Comparison of ENCODE assay signal across 22 cellular contexts in the genomic region with DNA sequence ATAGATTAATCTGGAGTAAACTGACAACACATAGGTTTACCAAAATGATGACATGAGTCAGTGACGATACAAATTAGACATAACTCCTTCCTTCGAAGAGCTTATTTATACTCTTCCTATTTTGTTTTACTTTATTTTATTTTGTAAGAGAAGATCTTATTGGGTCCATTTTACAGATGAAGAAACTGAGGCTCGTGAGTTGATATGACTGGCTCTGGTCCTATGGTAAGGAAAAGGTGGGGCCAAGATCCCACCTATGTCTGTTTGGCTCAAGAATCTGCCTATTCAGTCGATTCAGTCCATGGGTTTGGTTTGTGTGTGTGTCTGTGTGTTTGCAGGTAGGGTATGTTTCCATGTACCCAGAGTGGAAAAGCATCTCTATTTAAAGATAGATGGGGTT. TPM values are rescaled to one million over a fixed set of nuclear protein-coding genes. Genes with fewer than 3 reads are reported as not detected.
DNase-seq lines count a peak whose midpoint lies in the region; ATAC-seq, FAIRE-seq and TF ChIP-seq lines count a peak whose summit lies in the region.
"Had no signal": no experiment of that assay in that cellular context is flagged by ENCODE, and none has a peak within 500 bp of the region (broad histone marks: within the 10 kb centered on the region; RNA-seq: fewer than 3 reads in every experiment).

No MANE protein-coding gene starts in this region.

- no peak overlapping the region for H3K56ac ChIP-seq in H9 (ENCODE audit: insufficient read length, low read depth, low read length)

- H2BK5ac ChIP-seq in H9 (ENCODE audit: insufficient read length, low read length): no peak overlapping the region

- no peak overlapping the region for H3K27ac ChIP-seq in H9 (ENCODE audit: insufficient read length, low read depth, low read length)
- no peak overlapping the region for H3K27ac ChIP-seq in K562 (ENCODE audit: extremely low read depth, low read depth, low read length)

- H3T11ph ChIP-seq in H9 (ENCODE audit: low read length): no peak overlapping the region

- no peak overlapping the region for H2BK120ac ChIP-seq in H9 (ENCODE audit: low read depth, low read length, poor library complexity, severe bottlenecking)

- no peak for TF ChIP-seq RAD21 in K562 (CRISPR knock-in tag; conservative IDR thresholded peaks at IDR 0.05 in 1 of 2, IDR thresholded peaks at IDR 0.05 in 1 of 2)

- no peak overlapping the region for H3K4me3 ChIP-seq in K562
- H3K4me3 ChIP-seq: GM12878, GM23338 had no signal

- no peak overlapping the region for H2BK15ac ChIP-seq in H9 (ENCODE audit: low read depth, low read length)

- no TSS peak for BruUV-seq in K562 (replicated peaks; lab: Mats Ljungman, UMichigan)

- no CpG with 5 or more reads among the region's 4 CpGs for WGBS in H9 (ENCODE audit: extremely low coverage, insufficient read length, low lambda C conversion rate)
- WGBS in K562 (ENCODE audit: insufficient coverage, low coverage, missing lambda C conversion rate): 0% methylated on average over 4 of the region's 4 CpGs

- H4K20me1 ChIP-seq in H9 (ENCODE audit: control insufficient read depth, insufficient read depth, insufficient read length) (no peaks in the 10 kb centered on the region), K562 (replicated peaks; ENCODE audit: control insufficient read depth, insufficient read depth, low read length) (0 out of 2 replicates have a peak, but pooled peaks cover 4% of the 10 kb centered on the region)

- no peak overlapping the region for H4K5ac ChIP-seq in H9 (ENCODE audit: insufficient read length, low read depth, low read length)

- no peak overlapping the region for H2AFZ ChIP-seq in H9 (ENCODE audit: low read length)
- H2AFZ ChIP-seq in K562 (ENCODE audit: low read depth, low read length): no peak overlapping the region
- H2AFZ ChIP-seq: GM23338 had no signal

- H2AK5ac ChIP-seq in H9 (ENCODE audit: insufficient read length, low read length): no peak overlapping the region

- H3K27ac Mint-ChIP-seq in H9: peak overlapping the region in 2 of 3 experiments; percentile 1 to 34; a peak in 1 of 7 replicates
- peak overlapping the region in 1 of 10 donors; percentile 67 for H3K27ac Mint-ChIP-seq in naive thymus-derived CD8-positive, alpha-beta T cell
- H3K27ac Mint-ChIP-seq: GM23338 had no signal

- H3K4me3 Mint-ChIP-seq in H9: no peak overlapping the region
- peak overlapping the region in 7 of 10 donors; percentile 20 to 76 (median 40) for H3K4me3 Mint-ChIP-seq in naive thymus-derived CD8-positive, alpha-beta T cell
- H3K4me3 Mint-ChIP-seq: GM23338 had no signal

- H3K4me1 ChIP-seq in H9 (ENCODE audit: insufficient read depth, low read length) (no peaks in the 10 kb centered on the region; the same call in 1 of the 2 replicates), K562 (replicated peaks in 1 of 2; ENCODE audit: control insufficient read depth in 2 of 2, insufficient read depth in 2 of 2, low read length in 2 of 2) (peaks cover 0 to 5% of the 10 kb centered on the region in 2 experiments; a peak in 1 of 5 replicates)
- H3K4me1 ChIP-seq: Caco-2 had no signal

- H3K23ac ChIP-seq in H9 (ENCODE audit: insufficient read length, low read depth, low read length): no peak overlapping the region

- H3K27me3 Mint-ChIP-seq in H9 (ENCODE audit: low read depth): peaks cover 2% of the 10 kb centered on the region
- H3K27me3 Mint-ChIP-seq in naive thymus-derived CD8-positive, alpha-beta T cell: peaks cover 0 to 14% (median 2%) of the 10 kb centered on the region in 5 donors

- no peak overlapping the region for H3K4ac ChIP-seq in H9 (ENCODE audit: low read depth, low read length)

- TF ChIP-seq POLR2A in K562 (conservative IDR thresholded peaks at IDR 0.05): no peak

- H3K4me2 ChIP-seq in H9 (ENCODE audit: insufficient read depth, insufficient read length, low read length) (no peak overlapping the region), K562 (ENCODE audit: insufficient read depth, low read length) (no peak overlapping the region)
- H3K4me2 ChIP-seq: GM23338 had no signal

- H3K4me1 Mint-ChIP-seq in H9: peaks cover 12 to 13% of the 10 kb centered on the region in 2 experiments
- H3K4me1 Mint-ChIP-seq in naive thymus-derived CD8-positive, alpha-beta T cell: peaks cover 0 to 6% (median 5%) of the 10 kb centered on the region in 4 donors
- H3K4me1 Mint-ChIP-seq: CD4-positive, alpha-beta memory T cell had no signal

- peaks cover 0 to 2% (median 0%) of the 10 kb centered on the region in 3 experiments; a peak in 1 of 7 replicates for H3K36me3 Mint-ChIP-seq in H9 (ENCODE audit: insufficient read depth in 1 of 3, low read depth in 3 of 3)
- no peaks in the 10 kb centered on the region for H3K36me3 Mint-ChIP-seq in naive thymus-derived CD8-positive, alpha-beta T cell
- H3K36me3 Mint-ChIP-seq: CD4-positive, alpha-beta memory T cell had no signal

- ATAC-seq in K562 (no peak), left cardiac atrium (no peak)
- ATAC-seq in naive thymus-derived CD8-positive, alpha-beta T cell: no peak
- ATAC-seq: GM12878, GM23338 had no signal

- H4K8ac ChIP-seq in H9 (replicated peaks; ENCODE audit: insufficient read length, low read depth, low read length): no peak overlapping the region

- H3K79me2 ChIP-seq in H9 (ENCODE audit: insufficient read depth, low read length): no peaks in the 10 kb centered on the region
- H3K79me2 ChIP-seq in K562 (ENCODE audit: control insufficient read depth, insufficient read depth, low read length): no peaks in the 10 kb centered on the region

- CTCF ChIA-PET in K562 (lab: Yijun Ruan, JAX; ENCODE audit: low intra/inter-chr PET ratio): no interaction called here

- H3K9me3 Mint-ChIP-seq in H9: peaks cover 2 to 3% of the 10 kb centered on the region in 2 experiments; a peak in 4 of 5 replicates
- no peaks in the 10 kb centered on the region for H3K9me3 Mint-ChIP-seq in naive thymus-derived CD8-positive, alpha-beta T cell
- H3K9me3 Mint-ChIP-seq: CD4-positive, alpha-beta memory T cell; GM23338 had no signal

- TF ChIP-seq CTCF in H9 (conservative IDR thresholded peaks at IDR 0.05) (no peak), K562 (IDR thresholded peaks at IDR 0.05 in 2 of 3, conservative IDR thresholded peaks at IDR 0.05 in 1 of 3; ENCODE audit: insufficient read depth in 2 of 3, low read depth in 1 of 3, low read length in 3 of 3) (no peak)

- H3K9ac ChIP-seq in H9 (ENCODE audit: extremely low read depth, insufficient read length, low read length) (no peak overlapping the region), K562 (ENCODE audit: insufficient read depth in 1 of 2, low read depth in 2 of 2, low read length in 2 of 2) (no peak overlapping the region)

- no peaks in the 10 kb centered on the region for H3K9me3 ChIP-seq in H9 (ENCODE audit: control insufficient read depth, low read depth, low read length)
- no peaks in the 10 kb centered on the region for H3K9me3 ChIP-seq in K562 (replicated peaks; ENCODE audit: control insufficient read depth, insufficient read depth, low read depth, low read length)
- H3K9me3 ChIP-seq: Caco-2 had no signal

- H4K91ac ChIP-seq in H9 (ENCODE audit: insufficient read length, low read depth, low read length): no peak overlapping the region

- H2BK12ac ChIP-seq in H9 (ENCODE audit: insufficient read length, low read depth, low read length): no peak overlapping the region

- FAIRE-seq in HTR-8/SVneo (lab: Jason Lieb, UNC) (peak; percentile 74), K562 (lab: Jason Lieb, UNC) (no peak)
- FAIRE-seq: GM12878, H54 had no signal

- no peaks in the 10 kb centered on the region for H3K79me1 ChIP-seq in H9 (ENCODE audit: insufficient read depth, low read depth, low read length, poor library complexity, severe bottlenecking)

- POLR2A ChIA-PET in K562 (lab: Yijun Ruan, JAX): interaction anchor here (0.6 kb wide), 1 partner anchor 128 kb away, joined by 3 read pairs; no protein-coding TSS in a partner anchor
- POLR2A ChIA-PET in naive thymus-derived CD8-positive, alpha-beta T cell (lab: Charles Lee): no interaction called here

- in situ Hi-C loops in K562 (cut with MboI): no loop called here

- TF ChIP-seq EP300 in K562 (IDR thresholded peaks at IDR 0.05; ENCODE audit: low read length): no peak

- no peak overlapping the region for H3K14ac ChIP-seq in H9 (ENCODE audit: insufficient read depth, low read length)

- H3K36me3 ChIP-seq in K562 (ENCODE audit: control insufficient read depth, insufficient read depth, low read length): no peaks in the 10 kb centered on the region

- H3K23me2 ChIP-seq in H9 (ENCODE audit: insufficient read length, low read depth, low read length, poor library complexity, severe bottlenecking): no peaks in the 10 kb centered on the region

- intact Hi-C loops in K562 (cut with micrococcal nuclease): no loop called here
- intact Hi-C loops in left cardiac atrium (cut with DNase I): no loop called here
- intact Hi-C loops in cardiac septum (cut with DNase I): no loop called here

- no peak overlapping the region for H3K18ac ChIP-seq in H9 (ENCODE audit: insufficient read length, low read depth, low read length)

- no peak overlapping the region for H2BK20ac ChIP-seq in H9 (ENCODE audit: low read depth, low read length, poor library complexity, severe bottlenecking)

- DNase-seq in H9 (no peak), HTR-8/SVneo (ENCODE audit: insufficient read length, low spot score) (no peak), K562 (ENCODE audit: extremely low read depth in 1 of 4, low spot score in 3 of 4) (peak in 1 of 4 experiments; percentile 5), left cardiac atrium (no peak), NCI-H524 treated with DMSO at 0.1 percent for 48 hours (lab: John Stamatoyannopoulos, UW) (no peak), NCI-H774 (lab: John Stamatoyannopoulos, UW) (no peak), cardiac septum (ENCODE audit: low spot score) (no peak)
- no peak for DNase-seq in naive thymus-derived CD8-positive, alpha-beta T cell
- DNase-seq: C1 segment of cervical spinal cord; Caco-2; CD4-positive, alpha-beta memory T cell; DMS153; DMS79; EL; GDM1; HCEC 1CT had no signal

- H3K27me3 ChIP-seq in H9 (ENCODE audit: insufficient read depth, low read length) (no peaks in the 10 kb centered on the region), K562 (ENCODE audit: control insufficient read depth in 2 of 2, insufficient read depth in 2 of 2, low read length in 2 of 2) (peaks cover 9 to 39% of the 10 kb centered on the region in 2 experiments)

- no peaks in the 10 kb centered on the region for H3K9me1 ChIP-seq in K562 (ENCODE audit: control insufficient read depth, insufficient read depth, low read length)

RNA-seq across cellular contexts. Expression of a gene that starts 8.4 kb away (rescaled TPM):
- total RNA-seq in H9 (2021) (not detected in 2 replicates), K562 (2014; rRNA removed) (not detected in 2 replicates), K562 (2014; rRNA removed; fragmentation: Illumina TruSeq; extraction: Trizol) (not detected in 2 replicates), K562 (2015; rRNA removed; fragmentation: Illumina TruSeq; extraction: Trizol) (not detected in 2 replicates), K562 (2021) (not detected in 2 replicates), left cardiac atrium (not detected), cardiac septum (not detected)
- not detected in 2 replicates for total RNA-seq in K562 (2011; cell fraction: chromatin; rRNA removed; ENCODE audit: low replicate concordance)
- not detected in 2 replicates for total RNA-seq in K562 (2011; cell fraction: nucleolus; rRNA removed)
- total RNA-seq in K562 (2011; cell fraction: nucleoplasm; rRNA removed): not detected in 2 replicates
- polyA plus RNA-seq in K562 (2011; rRNA removed) (not detected in 2 replicates), K562 (2014; fragmentation: Illumina TruSeq; extraction: Trizol) (not detected in 2 replicates), K562 (2014; fragmentation: Nextera tagmentation; extraction: Ambion mirVana) (not detected), K562 (2014; rRNA removed) (not detected in 2 replicates)
- polyA plus RNA-seq in K562 (2011; cell fraction: cytosol; rRNA removed): not detected in 2 replicates
- polyA plus RNA-seq in K562 (2011; cell fraction: nucleus; rRNA removed): not detected in 2 replicates
- polyA plus RNA-seq in K562 (2012): not detected in 2 replicates
- polyA minus RNA-seq in K562 (2011; rRNA and poly(A)+ RNA removed): not detected in 2 replicates
- polyA minus RNA-seq in K562 (2011; cell fraction: cytosol; rRNA and poly(A)+ RNA removed): not detected in 2 replicates
- not detected in 2 replicates for polyA minus RNA-seq in K562 (2011; cell fraction: nucleus; rRNA and poly(A)+ RNA removed)
- total RNA-seq in naive thymus-derived CD8-positive, alpha-beta T cell: not detected
- polyA plus RNA-seq in naive thymus-derived CD8-positive, alpha-beta T cell: not detected
- total RNA-seq: A172; A673; Caco-2; CD4-positive, alpha-beta memory T cell; GM12878; GM23338 had no signal
- polyA plus RNA-seq: BJ; CD4-positive, alpha-beta memory T cell; GM12878; GM23338 had no signal

RNA-seq across cellular contexts. Expression of a gene that starts 17.4 kb away (rescaled TPM):
- total RNA-seq in H9 (2021) (1.7 TPM in 2 replicates), K562 (2014; rRNA removed) (1.5 and 2.0 TPM in 2 replicates), K562 (2014; rRNA removed; fragmentation: Illumina TruSeq; extraction: Trizol) (1.9 and 2.3 TPM in 2 replicates), K562 (2015; rRNA removed; fragmentation: Illumina TruSeq; extraction: Trizol) (1.8 TPM in 2 replicates), K562 (2021) (2.0 and 2.3 TPM in 2 replicates), left cardiac atrium (100 to 1,000 TPM in 1 of 2 donors, 10 to 100 TPM in 1; 97.7 to 124 TPM), cardiac septum (94.0 TPM)
- total RNA-seq in K562 (2011; cell fraction: chromatin; rRNA removed; ENCODE audit: low replicate concordance): 5.4 and 8.6 TPM in 2 replicates
- 5.3 and 5.4 TPM in 2 replicates for total RNA-seq in K562 (2011; cell fraction: nucleolus; rRNA removed)
- 6.5 and 12.6 TPM in 2 replicates for total RNA-seq in K562 (2011; cell fraction: nucleoplasm; rRNA removed)
- polyA plus RNA-seq in K562 (2011; rRNA removed) (1.0 and 1.4 TPM in 2 replicates), K562 (2014; fragmentation: Illumina TruSeq; extraction: Trizol) (2.5 and 2.8 TPM in 2 replicates), K562 (2014; fragmentation: Nextera tagmentation; extraction: Ambion mirVana) (under 1 TPM; 0.64 to 0.87 TPM), K562 (2014; rRNA removed) (2.0 and 2.2 TPM in 2 replicates)
- polyA plus RNA-seq in K562 (2011; cell fraction: cytosol; rRNA removed): 0.86 and 0.94 TPM in 2 replicates
- polyA plus RNA-seq in K562 (2011; cell fraction: nucleus; rRNA removed): 1.6 and 2.3 TPM in 2 replicates
- polyA plus RNA-seq in K562 (2012): 2.3 and 2.4 TPM in 2 replicates
- 1.6 and 1.9 TPM in 2 replicates for polyA minus RNA-seq in K562 (2011; rRNA and poly(A)+ RNA removed)
- 0.73 and 1.1 TPM in 2 replicates for polyA minus RNA-seq in K562 (2011; cell fraction: cytosol; rRNA and poly(A)+ RNA removed)
- 0.54 and 0.78 TPM in 2 replicates for polyA minus RNA-seq in K562 (2011; cell fraction: nucleus; rRNA and poly(A)+ RNA removed)
- total RNA-seq in naive thymus-derived CD8-positive, alpha-beta T cell: 1 to 10 TPM; 7.1 to 8.1 TPM
- 1 to 10 TPM in 2 of 3 donors, under 1 TPM in 1; 0.72 to 2.4 (median 1.2) TPM for polyA plus RNA-seq in naive thymus-derived CD8-positive, alpha-beta T cell

RNA-seq across cellular contexts. Expression of a gene that starts 27.1 kb away (rescaled TPM):
- total RNA-seq in H9 (2021) (0.04 TPM in 1 of 2 replicates, not detected in the other), K562 (2014; rRNA removed) (not detected in 2 replicates), K562 (2014; rRNA removed; fragmentation: Illumina TruSeq; extraction: Trizol) (not detected in 2 replicates), K562 (2015; rRNA removed; fragmentation: Illumina TruSeq; extraction: Trizol) (not detected in 2 replicates), K562 (2021) (0.11 and 0.16 TPM in 2 replicates), left cardiac atrium (not detected), cardiac septum (not detected)
- 0.09 TPM in 1 of 2 replicates, not detected in the other for total RNA-seq in K562 (2011; cell fraction: chromatin; rRNA removed; ENCODE audit: low replicate concordance)
- under 0.01 TPM in 1 of 2 replicates, not detected in the other for total RNA-seq in K562 (2011; cell fraction: nucleolus; rRNA removed)
- total RNA-seq in K562 (2011; cell fraction: nucleoplasm; rRNA removed): not detected in 2 replicates
- polyA plus RNA-seq in K562 (2011; rRNA removed) (not detected in 2 replicates), K562 (2014; fragmentation: Illumina TruSeq; extraction: Trizol) (0.03 TPM in 1 of 2 replicates, not detected in the other), K562 (2014; fragmentation: Nextera tagmentation; extraction: Ambion mirVana) (under 1 TPM in 1 of 2 experiments, not detected in 1; 0.06 TPM), K562 (2014; rRNA removed) (0.27 TPM in 1 of 2 replicates, not detected in the other)
- not detected in 2 replicates for polyA plus RNA-seq in K562 (2011; cell fraction: cytosol; rRNA removed)
- not detected in 2 replicates for polyA plus RNA-seq in K562 (2011; cell fraction: nucleus; rRNA removed)
- polyA plus RNA-seq in K562 (2012): 0.03 and 2.3 TPM in 2 replicates
- polyA minus RNA-seq in K562 (2011; rRNA and poly(A)+ RNA removed): not detected in 2 replicates
- 0.46 TPM in 1 of 2 replicates, not detected in the other for polyA minus RNA-seq in K562 (2011; cell fraction: cytosol; rRNA and poly(A)+ RNA removed)
- polyA minus RNA-seq in K562 (2011; cell fraction: nucleus; rRNA and poly(A)+ RNA removed): not detected in 2 replicates
- total RNA-seq in naive thymus-derived CD8-positive, alpha-beta T cell: not detected
- not detected for polyA plus RNA-seq in naive thymus-derived CD8-positive, alpha-beta T cell
- total RNA-seq: A172; A673; CD4-positive, alpha-beta memory T cell; GM23338 had no signal
- polyA plus RNA-seq: CD4-positive, alpha-beta memory T cell; GM12878; GM23338 had no signal

Comparison
In these comparisons a context has a peak if more than half of its experiments do, and no peak if none do; other contexts are left out.
1. H3K4me3 Mint-ChIP-seq: peak in naive thymus-derived CD8-positive, alpha-beta T cell (7 of 10); none in H9 (0 of 2).